Comparison of ENCODE assay signal across 1 cellular context in genomic region chr2:148642891-148643416, GRCh38.
TF ChIP-seq lines count a peak whose summit lies in the region.

No MANE protein-coding gene starts in this region.

TF ChIP-seq in K562, 482 proteins besides CTCF, POLR2A, EP300 and RAD21 (continued from another document and continues in another):
- TF ChIP-seq, protein P1, sequence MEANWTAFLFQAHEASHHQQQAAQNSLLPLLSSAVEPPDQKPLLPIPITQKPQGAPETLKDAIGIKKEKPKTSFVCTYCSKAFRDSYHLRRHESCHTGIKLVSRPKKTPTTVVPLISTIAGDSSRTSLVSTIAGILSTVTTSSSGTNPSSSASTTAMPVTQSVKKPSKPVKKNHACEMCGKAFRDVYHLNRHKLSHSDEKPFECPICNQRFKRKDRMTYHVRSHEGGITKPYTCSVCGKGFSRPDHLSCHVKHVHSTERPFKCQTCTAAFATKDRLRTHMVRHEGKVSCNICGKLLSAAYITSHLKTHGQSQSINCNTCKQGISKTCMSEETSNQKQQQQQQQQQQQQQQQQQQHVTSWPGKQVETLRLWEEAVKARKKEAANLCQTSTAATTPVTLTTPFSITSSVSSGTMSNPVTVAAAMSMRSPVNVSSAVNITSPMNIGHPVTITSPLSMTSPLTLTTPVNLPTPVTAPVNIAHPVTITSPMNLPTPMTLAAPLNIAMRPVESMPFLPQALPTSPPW (CRISPR knock-in tag; IDR thresholded peaks at IDR 0.05) = no peak
- TF ChIP-seq ARHGAP35 (IDR thresholded peaks at IDR 0.05; ENCODE audit: partially characterized antibody) = no peak
- TF ChIP-seq ZBTB5 (IDR thresholded peaks at IDR 0.05) = 0 out of 2 replicates have a peak, but pooled peaks have one; percentile 35
- TF ChIP-seq SMARCC2 (IDR thresholded peaks at IDR 0.05; ENCODE audit: low read depth) = no peak; the same call in 1 of the 2 replicates
- TF ChIP-seq ZNF232 (CRISPR knock-in tag; IDR thresholded peaks at IDR 0.05) = no peak
- TF ChIP-seq TEAD1 (CRISPR knock-in tag; IDR thresholded peaks at IDR 0.05) = no peak
- TF ChIP-seq GATAD2B (IDR thresholded peaks at IDR 0.05; ENCODE audit: borderline replicate concordance) = no peak
- TF ChIP-seq E4F1 (CRISPR knock-in tag; IDR thresholded peaks at IDR 0.05; ENCODE audit: borderline replicate concordance) = no peak
- TF ChIP-seq, protein P2, sequence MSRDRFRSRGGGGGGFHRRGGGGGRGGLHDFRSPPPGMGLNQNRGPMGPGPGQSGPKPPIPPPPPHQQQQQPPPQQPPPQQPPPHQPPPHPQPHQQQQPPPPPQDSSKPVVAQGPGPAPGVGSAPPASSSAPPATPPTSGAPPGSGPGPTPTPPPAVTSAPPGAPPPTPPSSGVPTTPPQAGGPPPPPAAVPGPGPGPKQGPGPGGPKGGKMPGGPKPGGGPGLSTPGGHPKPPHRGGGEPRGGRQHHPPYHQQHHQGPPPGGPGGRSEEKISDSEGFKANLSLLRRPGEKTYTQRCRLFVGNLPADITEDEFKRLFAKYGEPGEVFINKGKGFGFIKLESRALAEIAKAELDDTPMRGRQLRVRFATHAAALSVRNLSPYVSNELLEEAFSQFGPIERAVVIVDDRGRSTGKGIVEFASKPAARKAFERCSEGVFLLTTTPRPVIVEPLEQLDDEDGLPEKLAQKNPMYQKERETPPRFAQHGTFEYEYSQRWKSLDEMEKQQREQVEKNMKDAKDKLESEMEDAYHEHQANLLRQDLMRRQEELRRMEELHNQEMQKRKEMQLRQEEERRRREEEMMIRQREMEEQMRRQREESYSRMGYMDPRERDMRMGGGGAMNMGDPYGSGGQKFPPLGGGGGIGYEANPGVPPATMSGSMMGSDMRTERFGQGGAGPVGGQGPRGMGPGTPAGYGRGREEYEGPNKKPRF (IDR thresholded peaks at IDR 0.05; ENCODE audit: low read depth, low read length) = no peak
- peak; percentile 24 to 57; a peak in 2 of 4 replicates for TF ChIP-seq MLLT1 (IDR thresholded peaks at IDR 0.05)
- TF ChIP-seq TCFL5 (CRISPR knock-in tag; conservative IDR thresholded peaks at IDR 0.05) = no peak
- TF ChIP-seq THRB (CRISPR knock-in tag; conservative IDR thresholded peaks at IDR 0.05) = peak; percentile 57; the same call in 1 of the 2 replicates
- TF ChIP-seq, protein P3, sequence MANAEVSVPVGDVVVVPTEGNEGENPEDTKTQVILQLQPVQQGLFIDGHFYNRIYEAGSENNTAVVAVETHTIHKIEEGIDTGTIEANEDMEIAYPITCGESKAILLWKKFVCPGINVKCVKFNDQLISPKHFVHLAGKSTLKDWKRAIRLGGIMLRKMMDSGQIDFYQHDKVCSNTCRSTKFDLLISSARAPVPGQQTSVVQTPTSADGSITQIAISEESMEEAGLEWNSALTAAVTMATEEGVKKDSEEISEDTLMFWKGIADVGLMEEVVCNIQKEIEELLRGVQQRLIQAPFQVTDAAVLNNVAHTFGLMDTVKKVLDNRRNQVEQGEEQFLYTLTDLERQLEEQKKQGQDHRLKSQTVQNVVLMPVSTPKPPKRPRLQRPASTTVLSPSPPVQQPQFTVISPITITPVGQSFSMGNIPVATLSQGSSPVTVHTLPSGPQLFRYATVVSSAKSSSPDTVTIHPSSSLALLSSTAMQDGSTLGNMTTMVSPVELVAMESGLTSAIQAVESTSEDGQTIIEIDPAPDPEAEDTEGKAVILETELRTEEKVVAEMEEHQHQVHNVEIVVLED (CRISPR knock-in tag; IDR thresholded peaks at IDR 0.05) = no peak
- TF ChIP-seq, protein P4, sequence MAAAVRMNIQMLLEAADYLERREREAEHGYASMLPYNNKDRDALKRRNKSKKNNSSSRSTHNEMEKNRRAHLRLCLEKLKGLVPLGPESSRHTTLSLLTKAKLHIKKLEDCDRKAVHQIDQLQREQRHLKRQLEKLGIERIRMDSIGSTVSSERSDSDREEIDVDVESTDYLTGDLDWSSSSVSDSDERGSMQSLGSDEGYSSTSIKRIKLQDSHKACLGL (CRISPR knock-in tag; IDR thresholded peaks at IDR 0.05; ENCODE audit: borderline replicate concordance, poor library complexity, severe bottlenecking) = no peak
- TF ChIP-seq PURB (CRISPR knock-in tag; IDR thresholded peaks at IDR 0.05; ENCODE audit: low read depth) = no peak
- no peak for TF ChIP-seq CCNT2 (IDR thresholded peaks at IDR 0.05; ENCODE audit: borderline replicate concordance, extremely low read depth, insufficient read length, low read depth, low read length)
- no peak for TF ChIP-seq ZNF668 (CRISPR knock-in tag; IDR thresholded peaks at IDR 0.05)
- TF ChIP-seq ASH1L (IDR thresholded peaks at IDR 0.05; ENCODE audit: borderline replicate concordance, low read depth, partially characterized antibody) = no peak
- peak; percentile 74 for TF ChIP-seq SMARCE1 (IDR thresholded peaks at IDR 0.05)
- no peak for TF ChIP-seq PTTG1 (tag; IDR thresholded peaks at IDR 0.05; ENCODE audit: low read depth)
- TF ChIP-seq ZNF282 (CRISPR knock-in tag; IDR thresholded peaks at IDR 0.05) = no peak
- TF ChIP-seq THRA (IDR thresholded peaks at IDR 0.05) = no peak
- TF ChIP-seq U2AF2 (optimal IDR thresholded peaks at IDR 0.05; ENCODE audit: low read depth, low read length) = no peak
- no peak for TF ChIP-seq THAP12 (CRISPR knock-in tag; IDR thresholded peaks at IDR 0.05)
- TF ChIP-seq E2F5 (CRISPR knock-in tag; IDR thresholded peaks at IDR 0.05) = no peak
- TF ChIP-seq HEY1 (CRISPR knock-in tag; IDR thresholded peaks at IDR 0.05; ENCODE audit: borderline replicate concordance) = no peak
- TF ChIP-seq, protein P5, sequence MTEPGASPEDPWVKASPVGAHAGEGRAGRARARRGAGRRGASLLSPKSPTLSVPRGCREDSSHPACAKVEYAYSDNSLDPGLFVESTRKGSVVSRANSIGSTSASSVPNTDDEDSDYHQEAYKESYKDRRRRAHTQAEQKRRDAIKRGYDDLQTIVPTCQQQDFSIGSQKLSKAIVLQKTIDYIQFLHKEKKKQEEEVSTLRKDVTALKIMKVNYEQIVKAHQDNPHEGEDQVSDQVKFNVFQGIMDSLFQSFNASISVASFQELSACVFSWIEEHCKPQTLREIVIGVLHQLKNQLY (CRISPR knock-in tag; conservative IDR thresholded peaks at IDR 0.05) = no peak
- TF ChIP-seq SIRT6 (IDR thresholded peaks at IDR 0.05; ENCODE audit: low read depth, low read length) = no peak
- TF ChIP-seq POLR2H (tag; IDR thresholded peaks at IDR 0.05; ENCODE audit: low read depth) = no peak
- TF ChIP-seq NFATC3 (IDR thresholded peaks at IDR 0.05) = no peak
- no peak for TF ChIP-seq ATF1 (CRISPR knock-in tag; IDR thresholded peaks at IDR 0.05)
- TF ChIP-seq ATF1 (tag; IDR thresholded peaks at IDR 0.05) = 0 out of 2 replicates have a peak, but pooled peaks have one; percentile 25
- no peak for TF ChIP-seq ZNF778 (CRISPR knock-in tag; IDR thresholded peaks at IDR 0.05)
- TF ChIP-seq TBP (optimal IDR thresholded peaks at IDR 0.05; ENCODE audit: low read depth, low read length) = no peak
- TF ChIP-seq STAT6 (CRISPR knock-in tag; IDR thresholded peaks at IDR 0.05) = no peak; the same call in 1 of the 2 replicates
- no peak for TF ChIP-seq WHSC1 (IDR thresholded peaks at IDR 0.05; ENCODE audit: low read length)
